ENCODE assay signal across 29 cellular contexts in genomic region chr11:12458042-12458441, GRCh38.
DNase-seq lines count a peak whose midpoint lies in the region; TF ChIP-seq lines count a peak whose summit lies in the region.
"Had no signal": no experiment of that assay in that cellular context is flagged by ENCODE, and none has a peak within 500 bp of the region (broad histone marks: within the 10 kb centered on the region; RNA-seq: fewer than 3 reads in every experiment).

No MANE protein-coding gene starts in this region.

- DNase-seq in adipocyte (ENCODE audit: low read depth) (no peak), esophagus muscularis mucosa (ENCODE audit: extremely low spot score) (no peak), stomach (no peak), nucleus accumbens (lab: John Stamatoyannopoulos, UW) (no peak), cerebellar nuclear complex (lab: John Stamatoyannopoulos, UW) (no peak), iPS-NIHi7 (ENCODE audit: extremely low spot score) (no peak)
- DNase-seq in stimulated activated CD4-positive, alpha-beta T cell treated with anti-CD3 and anti-CD28 coated beads, Interleukin-15, amount 100 ng/mL, for 24 hours = no peak
- DNase-seq: activated CD4-positive, alpha-beta T cell treated with anti-CD3 and anti-CD28 coated beads for 48 hours; activated gamma-delta T cell; activated naive CD8-positive, alpha-beta T cell treated with anti-CD3 and anti-CD28 coated beads, Interleukin-2, amount 10 ng/mL, durations not matched to agents 7 days and 5 days; activated T-cell treated with anti-CD3 and anti-CD28 coated beads, Interleukin-2, amount 50 U/mL, for 24 hours; body of pancreas; DMS153; effector CD8-positive, alpha-beta T cell; erythroblast; H7; midbrain; NCI-H1092; NCI-H187; NCI-H526; NK-92 treated with Interleukin-12 subunit alpha and Interleukin-12 subunit beta, amount 100 ng/mL, for 24 hours; SIG-M5; stimulated activated naive CD8-positive, alpha-beta T cell treated with anti-CD3 and anti-CD28 coated beads, Interleukin-15, amount 100 ng/mL, for 72 hours; SW 1271; T-helper 9 cell; WERI-Rb-1 had no signal

- H3K4me1 ChIP-seq in adipocyte (ENCODE audit: control insufficient read depth, insufficient read depth, low read length) (peaks cover 55% of the 10 kb centered on the region), esophagus muscularis mucosa (peaks cover 71 to 88% (median 86%) of the 10 kb centered on the region in 4 donors), muscle layer of colon (ENCODE audit: insufficient read depth, low read length) (peaks cover 88% of the 10 kb centered on the region), stomach (peaks cover 4 to 79% (median 34%) of the 10 kb centered on the region in 4 donors)
- H3K4me1 ChIP-seq: left lung had no signal

- TF ChIP-seq POLR2A in esophagus muscularis mucosa (IDR thresholded peaks at IDR 0.05; ENCODE audit: low read depth) (no peak), stomach (IDR thresholded peaks at IDR 0.05) (no peak)

- TF ChIP-seq EP300 in esophagus muscularis mucosa (IDR thresholded peaks at IDR 0.05) = peak; percentile 39
- peak; percentile 94 for TF ChIP-seq EP300 in stomach (IDR thresholded peaks at IDR 0.05)

- intact Hi-C loops in esophagus muscularis mucosa (cut with DNase I) = no loop called here
- intact Hi-C loops in stomach (cut with DNase I; ENCODE audit: low total_unique reads) = no loop called here

- TF ChIP-seq CTCF in esophagus muscularis mucosa (IDR thresholded peaks at IDR 0.05) = no peak
- TF ChIP-seq CTCF in stomach (IDR thresholded peaks at IDR 0.05) = no peak

- H3K27ac ChIP-seq in esophagus muscularis mucosa (replicated peaks in 1 of 4) = peak overlapping the region; percentile 74 to 81 (median 74)
- peak overlapping the region; percentile 55 for H3K27ac ChIP-seq in muscle layer of colon (ENCODE audit: low read depth, low read length)
- peak overlapping the region in 4 of 5 donors; percentile 42 to 80 (median 73) for H3K27ac ChIP-seq in stomach
- H3K27ac ChIP-seq: body of pancreas, left lung, parathyroid adenoma, WERI-Rb-1 had no signal

- H3K4me3 ChIP-seq in adipocyte (ENCODE audit: low read length) (no peak overlapping the region), esophagus muscularis mucosa (no peak overlapping the region), muscle layer of colon (ENCODE audit: low read depth in 1 of 2, low read length in 2 of 2) (peak overlapping the region in 1 of 2 donors; percentile 9), stomach (no peak overlapping the region)
- H3K4me3 ChIP-seq: body of pancreas, left lung had no signal

- H3K36me3 ChIP-seq in adipocyte (ENCODE audit: control insufficient read depth, insufficient read depth, low read length, severe bottlenecking) (no peaks in the 10 kb centered on the region), esophagus muscularis mucosa (no peaks in the 10 kb centered on the region), muscle layer of colon (ENCODE audit: insufficient read depth, low read length) (no peaks in the 10 kb centered on the region), stomach (no peaks in the 10 kb centered on the region)
- H3K36me3 ChIP-seq: left lung, WERI-Rb-1 had no signal

- H3K9me3 ChIP-seq in adipocyte (ENCODE audit: control insufficient read depth, low read length) (no peaks in the 10 kb centered on the region), esophagus muscularis mucosa (no peaks in the 10 kb centered on the region), muscle layer of colon (ENCODE audit: low read length) (no peaks in the 10 kb centered on the region), stomach (no peaks in the 10 kb centered on the region)
- H3K9me3 ChIP-seq: body of pancreas, left lung had no signal

- H3K9ac ChIP-seq in adipocyte (ENCODE audit: low read length) (peak overlapping the region; percentile 44), muscle layer of colon (ENCODE audit: low read length) (peak overlapping the region; percentile 31)
- H3K9ac ChIP-seq: parathyroid adenoma had no signal

- 68% methylated on average over 6 of the region's 6 CpGs for WGBS in esophagus muscularis mucosa
- WGBS in stomach, 5 donors = 60 to 96% (median 88%) methylated on average over 6 of the region's 6 CpGs

- H3K27me3 ChIP-seq in adipocyte (replicated peaks; ENCODE audit: control insufficient read depth, insufficient read depth, low read length) (no peaks in the 10 kb centered on the region), esophagus muscularis mucosa (no peaks in the 10 kb centered on the region), muscle layer of colon (ENCODE audit: control insufficient read depth in 1 of 2, insufficient read depth in 2 of 2, low read length in 2 of 2) (no peaks in the 10 kb centered on the region), stomach (no peaks in the 10 kb centered on the region)
- H3K27me3 ChIP-seq: body of pancreas, left lung had no signal
